16 cellular contexts compared by ENCODE assay signal in genomic region chr2:224271854-224272620, GRCh38.
"Had no signal": no experiment of that assay in that cellular context is flagged by ENCODE, and none has a peak within 500 bp of the region (broad histone marks: within the 10 kb centered on the region; RNA-seq: fewer than 3 reads in every experiment).

No MANE protein-coding gene starts in this region.

- H3K4me1 ChIP-seq: colonic mucosa, gastrocnemius medialis had no signal

- H3K4me1 Mint-ChIP-seq: activated CD4-positive, alpha-beta T cell treated with anti-CD3 and anti-CD28 coated beads, Interleukin-2, amount 10 ng/mL, durations not matched to agents 7 days and 5 days; activated naive CD8-positive, alpha-beta T cell treated with anti-CD3 and anti-CD28 coated beads, Interleukin-2, amount 50 U/mL, for 24 hours; neural crest cell; stimulated activated memory B cell treated with anti-CD40 and anti-IgM and Interleukin-4, amounts not matched to agents 10 μg/mL and 1 μg/mL and 100 μg/mL, for 72 hours had no signal

- H3K27me3 Mint-ChIP-seq: type B pancreatic cell had no signal

- H3K27ac ChIP-seq: colonic mucosa, gastrocnemius medialis, ovary, WERI-Rb-1 had no signal

- H3K9ac ChIP-seq: SK-N-SH had no signal

- H3K36me3 ChIP-seq: colonic mucosa, gastrocnemius medialis, ovary, WERI-Rb-1 had no signal

- H3K4me3 ChIP-seq: colonic mucosa, gastrocnemius medialis, ovary had no signal

- DNase-seq: activated CD4-positive, alpha-beta T cell treated with anti-CD3 and anti-CD28 coated beads, Interleukin-2, amount 10 ng/mL, durations not matched to agents 7 days and 5 days; activated CD8-positive, alpha-beta memory T cell treated with anti-CD3 and anti-CD28 coated beads for 24 hours; activated naive CD4-positive, alpha-beta T cell treated with Interleukin-2 at 50 U/mL for 16 hours; activated naive CD8-positive, alpha-beta T cell treated with anti-CD3 and anti-CD28 coated beads, Interleukin-2, amount 50 U/mL, for 24 hours; colonic mucosa; effector CD4-positive, alpha-beta T cell; gastrocnemius medialis; ovary; SK-N-SH; small intestine; T-helper 1 cell; WERI-Rb-1 had no signal

- H3K4me2 ChIP-seq: SK-N-SH had no signal

- FAIRE-seq: endothelial cell of umbilical vein, small intestine had no signal

- H3K9me3 Mint-ChIP-seq: activated CD4-positive, alpha-beta T cell treated with anti-CD3 and anti-CD28 coated beads, Interleukin-2, amount 10 ng/mL, durations not matched to agents 7 days and 5 days; activated naive CD8-positive, alpha-beta T cell treated with anti-CD3 and anti-CD28 coated beads, Interleukin-2, amount 50 U/mL, for 24 hours; stimulated activated memory B cell treated with anti-CD40 and anti-IgM and Interleukin-4, amounts not matched to agents 10 μg/mL and 1 μg/mL and 100 μg/mL, for 72 hours had no signal

- H3K36me3 Mint-ChIP-seq: stimulated activated memory B cell treated with anti-CD40 and anti-IgM and Interleukin-4, amounts not matched to agents 10 μg/mL and 1 μg/mL and 100 μg/mL, for 72 hours; type B pancreatic cell had no signal

- H3K27me3 ChIP-seq: colonic mucosa, gastrocnemius medialis, ovary had no signal

- H3K9me3 ChIP-seq: colonic mucosa, gastrocnemius medialis, ovary, SK-N-SH had no signal

- H3K27ac Mint-ChIP-seq: activated CD4-positive, alpha-beta T cell treated with anti-CD3 and anti-CD28 coated beads, Interleukin-2, amount 10 ng/mL, durations not matched to agents 7 days and 5 days; activated naive CD8-positive, alpha-beta T cell treated with anti-CD3 and anti-CD28 coated beads, Interleukin-2, amount 50 U/mL, for 24 hours; stimulated activated memory B cell treated with anti-CD40 and anti-IgM and Interleukin-4, amounts not matched to agents 10 μg/mL and 1 μg/mL and 100 μg/mL, for 72 hours; type B pancreatic cell had no signal

- ATAC-seq: activated naive CD8-positive, alpha-beta T cell treated with anti-CD3 and anti-CD28 coated beads, Interleukin-2, amount 50 U/mL, for 24 hours; gastrocnemius medialis; stimulated activated memory B cell treated with anti-CD40 and anti-IgM and Interleukin-4, amounts not matched to agents 10 μg/mL and 1 μg/mL and 100 μg/mL, for 72 hours had no signal

- H3K4me3 Mint-ChIP-seq: activated CD4-positive, alpha-beta T cell treated with anti-CD3 and anti-CD28 coated beads, Interleukin-2, amount 10 ng/mL, durations not matched to agents 7 days and 5 days; activated naive CD8-positive, alpha-beta T cell treated with anti-CD3 and anti-CD28 coated beads, Interleukin-2, amount 50 U/mL, for 24 hours; neural crest cell; stimulated activated memory B cell treated with anti-CD40 and anti-IgM and Interleukin-4, amounts not matched to agents 10 μg/mL and 1 μg/mL and 100 μg/mL, for 72 hours; type B pancreatic cell had no signal
